Comparison of ENCODE assay signal across 27 cellular contexts in the genomic region with DNA sequence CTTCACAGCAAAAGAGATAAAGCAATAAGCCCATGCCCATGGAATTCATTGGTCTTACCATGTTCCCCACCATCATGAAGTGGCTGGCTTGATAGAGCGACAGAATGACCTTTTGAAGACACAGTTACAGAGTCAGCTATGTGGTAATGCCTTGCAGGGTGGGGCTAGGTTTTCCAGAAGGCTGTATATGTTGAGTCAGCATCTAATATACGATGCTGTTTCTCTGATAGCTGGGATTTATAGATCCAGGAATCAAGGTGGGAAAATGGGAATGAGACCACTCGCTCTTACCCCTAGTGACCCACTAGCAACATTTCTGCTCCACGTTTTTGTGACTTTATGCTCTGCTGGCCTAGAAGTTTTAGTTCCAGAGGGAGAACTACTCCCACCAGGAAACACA.
"Had no signal": no experiment of that assay in that cellular context is flagged by ENCODE, and none has a peak within 500 bp of the region (broad histone marks: within the 10 kb centered on the region; RNA-seq: fewer than 3 reads in every experiment).

No MANE protein-coding gene starts in this region.

- H3K9ac ChIP-seq: parathyroid adenoma had no signal

- H3K79me2 ChIP-seq: parathyroid adenoma had no signal

- H3K27me3 ChIP-seq: neutrophil, ovary, stomach, thyroid gland, tibial nerve, upper lobe of left lung, vagina had no signal

- H2AFZ ChIP-seq: parathyroid adenoma had no signal

- FAIRE-seq: urothelium cell line had no signal

- H3K27ac ChIP-seq: neutrophil, ovary, parathyroid adenoma, psoas muscle, skin epidermis, stomach, thoracic aorta, thyroid gland, tibial nerve, upper lobe of left lung, vagina had no signal

- H3K36me3 ChIP-seq: neutrophil, ovary, stomach, thoracic aorta, thyroid gland, tibial nerve, upper lobe of left lung, vagina had no signal

- H3K4me3 ChIP-seq: ovary, psoas muscle, skin epidermis, smooth muscle cell, stomach, thoracic aorta, thyroid gland, tibial nerve, upper lobe of left lung, vagina had no signal

- H3K9me3 ChIP-seq: neutrophil, ovary, psoas muscle, stomach, thoracic aorta, thyroid gland, tibial nerve, upper lobe of left lung, vagina had no signal

- H3K4me2 ChIP-seq: smooth muscle cell had no signal

- DNase-seq: naive thymus-derived CD4-positive, alpha-beta T cell; nephron progenitor cell; occipital lobe; ovary; posterior cingulate gyrus; psoas muscle; right cardiac atrium; stimulated activated CD4-positive, alpha-beta T cell treated with anti-CD3 and anti-CD28 coated beads, Interleukin-15, amount 100 ng/mL, for 24 hours; stimulated activated CD4-positive, alpha-beta T cell treated with anti-CD3 and anti-CD28 coated beads, Interleukin-2, amount 100 ng/mL, for 24 hours; stimulated activated CD4-positive, alpha-beta T cell treated with anti-CD3 and anti-CD28 coated beads, Interleukin-2, amount 100 ng/mL, for 48 hours; stimulated activated CD4-positive, alpha-beta T cell treated with anti-CD3 and anti-CD28 coated beads, Interleukin-4, amount 100 ng/mL, for 24 hours; stimulated activated naive B cell treated with anti-CD40 and anti-IgM and Interleukin-4, amounts not matched to agents 10 μg/mL and 1 μg/mL and 100 μg/mL, for 72 hours; stimulated activated naive CD4-positive, alpha-beta T cell treated with Interleukin-2 at 50 U/mL for 16 hours; stomach; thyroid gland; trophoblast cell; upper lobe of left lung had no signal

- H3K4me1 ChIP-seq: parathyroid adenoma, psoas muscle, stomach, thyroid gland, tibial nerve, upper lobe of left lung, vagina had no signal

- ATAC-seq: naive thymus-derived CD4-positive, alpha-beta T cell; natural killer cell treated with Interleukin-12 subunit alpha and Interleukin-12 subunit beta and Interleukin-15 and Interleukin-18, amount 100 ng/mL, for 72 hours; psoas muscle; right cardiac atrium; stimulated activated effector memory CD8-positive, alpha-beta T cell treated with anti-CD3 and anti-CD28 coated beads, Interleukin-12 subunit alpha, Interleukin-12 subunit beta, amount 100 ng/mL, for 72 hours had no signal
